Comparison of ENCODE assay signal across 8 cellular contexts in the genomic region with DNA sequence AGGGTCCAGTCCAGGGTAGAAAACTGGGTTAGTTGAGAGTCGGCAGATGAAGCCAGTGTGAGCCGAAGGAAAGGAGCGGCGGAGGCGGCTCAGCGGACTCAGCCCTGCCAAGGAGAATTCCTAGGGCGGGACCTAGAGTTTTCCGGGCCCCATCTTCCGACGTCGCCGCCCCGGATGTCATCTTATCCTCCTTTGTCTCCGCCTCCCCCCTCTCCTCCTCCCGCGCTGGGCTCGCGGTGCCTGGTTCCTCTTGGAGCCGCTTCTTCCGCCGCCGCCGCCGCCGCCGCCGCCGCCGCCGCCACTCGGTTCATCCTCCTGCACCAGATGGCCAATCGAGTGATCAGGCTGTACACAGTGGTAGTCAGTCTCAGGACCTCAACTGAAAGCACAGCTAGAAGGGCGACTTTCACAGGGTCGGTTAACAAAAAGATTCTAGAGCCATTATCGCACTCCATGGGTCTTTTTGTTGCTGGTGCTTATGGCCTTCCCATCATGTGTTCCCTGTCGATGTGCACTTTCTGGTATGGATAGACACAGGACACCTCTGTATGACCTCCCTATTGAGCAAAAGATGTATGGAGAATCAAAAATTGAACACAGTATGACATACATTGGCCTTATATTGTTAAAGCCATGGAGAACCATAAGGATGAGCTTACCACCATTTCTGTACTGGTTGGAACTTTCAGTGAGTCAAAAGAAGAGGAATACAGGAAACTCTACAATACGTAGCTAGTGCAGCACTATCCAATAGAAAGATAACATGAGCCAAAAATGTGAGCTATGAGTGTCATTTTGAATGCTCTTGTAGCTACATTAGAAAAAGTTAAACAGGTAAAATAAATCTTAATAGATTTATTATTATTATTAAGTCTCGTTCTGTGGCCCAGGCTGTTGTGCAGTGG. TPM values are rescaled to one million over a fixed set of nuclear protein-coding genes. Genes with fewer than 3 reads are reported as not detected.
DNase-seq lines count a peak whose midpoint lies in the region; ATAC-seq and TF ChIP-seq lines count a peak whose summit lies in the region.

No MANE protein-coding gene starts in this region.

- no peaks in the 10 kb centered on the region for H3K9me3 ChIP-seq in SK-N-MC (ENCODE audit: low read depth, low read length)
- H3K9me3 ChIP-seq in osteoblast (ENCODE audit: low read depth, low read length) = no peaks in the 10 kb centered on the region
- no peaks in the 10 kb centered on the region for H3K9me3 ChIP-seq in transverse colon

- CTCF ChIA-PET in GM10248 (lab: Yijun Ruan, JAX) = interaction anchor here (2.1 kb wide), 1 partner anchor 13 kb away, joined by 8 read pairs; no protein-coding TSS in a partner anchor

- peak; percentile 94 for ATAC-seq in HG02588 (IDR thresholded peaks at IDR 0.05; ENCODE audit: unreplicated experiment)
- ATAC-seq in activated naive CD4-positive, alpha-beta T cell treated with anti-CD3 and anti-CD28 coated beads, Interleukin-2, amount 50 U/mL, for 72 hours = peak; percentile 93 to 96

- H3K4me2 ChIP-seq in osteoblast (ENCODE audit: insufficient read depth, low read length) = peak overlapping the region; percentile 84

- 17 to 52% methylated on average over 1 to 38 of the region's 38 CpGs for WGBS in transverse colon (ENCODE audit: low coverage in 1 of 2), 2 donors

- POLR2A ChIA-PET in GM10248 (lab: Yijun Ruan, JAX) = interaction anchor here (0.7 kb wide), 1 partner anchor 39 kb away, joined by 5 read pairs; no protein-coding TSS in a partner anchor

- H3K9me3 Mint-ChIP-seq in activated naive CD4-positive, alpha-beta T cell treated with anti-CD3 and anti-CD28 coated beads, Interleukin-2, amount 50 U/mL, for 72 hours = no peaks in the 10 kb centered on the region

- H3K36me3 ChIP-seq in SK-N-MC (ENCODE audit: insufficient read depth, low read length) (no peaks in the 10 kb centered on the region), osteoblast (ENCODE audit: insufficient read depth, low read length) (no peaks in the 10 kb centered on the region), transverse colon (no peaks in the 10 kb centered on the region)

- no peaks in the 10 kb centered on the region for H3K79me2 ChIP-seq in osteoblast (ENCODE audit: insufficient read depth, low read length)

- DNase-seq in GM10248 (ENCODE audit: extremely low spot score) (peak; percentile 67), NB4 (ENCODE audit: low read depth) (peak; percentile 90), SK-N-MC (ENCODE audit: low read depth, low spot score) (peak; percentile 35), head of caudate nucleus (peak; percentile 70 to 93 (median 85)), osteoblast (ENCODE audit: insufficient read length, low spot score, missing footprints) (peak; percentile 92), transverse colon (peak; percentile 88)
- DNase-seq in activated naive CD4-positive, alpha-beta T cell treated with anti-CD3 and anti-CD28 coated beads, Interleukin-2, amount 50 U/mL, for 72 hours (ENCODE audit: low spot score in 2 of 2) = peak; percentile 26 to 67

- TF ChIP-seq CTCF in GM10248 (IDR thresholded peaks at IDR 0.05; ENCODE audit: control extremely low read depth, extremely low read depth, low read depth, missing control alignments) (no peak), NB4 (IDR thresholded peaks at IDR 0.05; ENCODE audit: low read depth, low read length) (no peak), osteoblast (IDR thresholded peaks at IDR 0.05; ENCODE audit: extremely low read depth, low read depth, low read length) (no peak), transverse colon (IDR thresholded peaks at IDR 0.05) (no peak)

- H2AFZ ChIP-seq in osteoblast (ENCODE audit: low read length) = peak overlapping the region; percentile 95

- H3K4me3 ChIP-seq in NB4 (ENCODE audit: low read depth, low read length) (peak overlapping the region; percentile 64), SK-N-MC (peak overlapping the region; percentile 72), osteoblast (ENCODE audit: insufficient read depth, low read length) (peak overlapping the region; percentile 68), transverse colon (peak overlapping the region in 3 of 4 donors; percentile 5 to 45 (median 16))

- no peaks in the 10 kb centered on the region for H3K36me3 Mint-ChIP-seq in activated naive CD4-positive, alpha-beta T cell treated with anti-CD3 and anti-CD28 coated beads, Interleukin-2, amount 50 U/mL, for 72 hours

- peak overlapping the region in 1 of 2 donors; percentile 79 for H3K27ac Mint-ChIP-seq in activated naive CD4-positive, alpha-beta T cell treated with anti-CD3 and anti-CD28 coated beads, Interleukin-2, amount 50 U/mL, for 72 hours

- H3K27ac ChIP-seq in SK-N-MC (peak overlapping the region; percentile 76), osteoblast (ENCODE audit: low read depth, low read length) (no peak overlapping the region), transverse colon (peak overlapping the region; percentile 59 to 77 (median 66))

- intact Hi-C loops in head of caudate nucleus (cut with DNase I) (no loop called here), transverse colon (cut with DNase I; ENCODE audit: low total_unique reads) (no loop called here)

- H3K9ac ChIP-seq in SK-N-MC (ENCODE audit: insufficient read length) = peak overlapping the region; percentile 76

- no peak for TF ChIP-seq EP300 in transverse colon (IDR thresholded peaks at IDR 0.05; ENCODE audit: low read depth)

- TF ChIP-seq POLR2A in NB4 (IDR thresholded peaks at IDR 0.05; ENCODE audit: extremely low read depth, insufficient read length) = peak; percentile 34
- TF ChIP-seq POLR2A in transverse colon (IDR thresholded peaks at IDR 0.05) = no peak

- H3K27me3 ChIP-seq in osteoblast (ENCODE audit: insufficient read depth, low read length) = no peaks in the 10 kb centered on the region
- H3K27me3 ChIP-seq in transverse colon = no peaks in the 10 kb centered on the region

- H3K4me1 ChIP-seq in osteoblast (ENCODE audit: insufficient read depth, low read length) = no peaks in the 10 kb centered on the region
- no peaks in the 10 kb centered on the region for H3K4me1 ChIP-seq in transverse colon

- in situ Hi-C loops in transverse colon (cut with MboI; ENCODE audit: low pct_ligation_motif_present in 1 of 4, low pct_unique_long_range_greater_than_20kb in 1 of 4, low sequenced_read_pairs in 3 of 4) = no loop called here

- H4K20me1 ChIP-seq in osteoblast (ENCODE audit: insufficient read depth, low read length) = no peaks in the 10 kb centered on the region

RNA-seq across cellular contexts. Expression of gene THOC2, which starts 32.4 kb away (rescaled TPM):
- total RNA-seq in activated naive CD4-positive, alpha-beta T cell treated with anti-CD3 and anti-CD28 coated beads, Interleukin-2, amount 50 U/mL, for 72 hours = 100 to 1,000 TPM in 1 of 2 donors, 10 to 100 TPM in 1; 98.0 to 101 TPM
- total RNA-seq in osteoblast (71.7 and 79.3 TPM in 2 replicates), transverse colon (100 to 1,000 TPM in 2 of 4 donors, 10 to 100 TPM in 2; 49.4 to 149 (median 114) TPM)

Comparison
In these comparisons a context has a peak if more than half of its experiments do, and no peak if none do; other contexts are left out.
1. DNase-seq: peak in every context shown above with its lines; median percentile 92 in osteoblast; 90 in NB4; 88 in transverse colon; 85 in head of caudate nucleus; 67 in GM10248; 46 in activated naive CD4-positive, alpha-beta T cell treated with anti-CD3 and anti-CD28 coated beads, Interleukin-2, amount 50 U/mL, for 72 hours; 35 in SK-N-MC.
2. H3K4me3 ChIP-seq: peak in every context shown above with its lines; median percentile 72 in SK-N-MC; 68 in osteoblast; 64 in NB4; 16 in transverse colon.